28 cellular contexts compared by ENCODE assay signal in the genomic region with DNA sequence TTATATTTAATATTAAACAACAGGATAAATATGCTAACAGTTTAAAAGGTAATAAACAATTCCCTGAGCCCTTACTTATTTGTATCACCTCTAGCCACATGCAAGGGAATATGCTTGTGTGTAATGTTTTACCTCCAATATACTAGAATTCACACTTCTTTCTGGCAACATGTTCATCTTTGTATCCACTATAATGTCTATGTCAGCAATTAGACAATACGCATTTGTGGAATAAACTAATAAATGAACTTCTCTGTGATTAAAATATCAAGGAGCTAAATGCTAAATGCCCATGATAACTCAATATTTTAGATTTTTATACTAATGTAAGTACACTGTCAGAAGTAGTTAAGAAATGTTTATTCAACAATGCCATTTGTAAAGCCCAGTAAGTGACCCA.
"Had no signal": no experiment of that assay in that cellular context is flagged by ENCODE, and none has a peak within 500 bp of the region (broad histone marks: within the 10 kb centered on the region; RNA-seq: fewer than 3 reads in every experiment).

No MANE protein-coding gene starts in this region.

- H2AFZ ChIP-seq: neural progenitor cell, parathyroid adenoma had no signal

- H3K4me1 ChIP-seq: neural progenitor cell, parathyroid adenoma, psoas muscle, spleen, suprapubic skin, testis, tibial artery, transverse colon, upper lobe of right lung, uterus had no signal

- H3K9me3 ChIP-seq: ovary, psoas muscle, spleen, suprapubic skin, testis, tibial artery, transverse colon, upper lobe of right lung, uterus had no signal

- H3K36me3 ChIP-seq: neural progenitor cell, ovary, spleen, suprapubic skin, tibial artery, transverse colon, upper lobe of right lung, uterus had no signal

- H3K4me2 ChIP-seq: neural progenitor cell, smooth muscle cell had no signal

- DNase-seq: natural killer cell; occipital lobe; ovary; posterior cingulate gyrus; psoas muscle; right cardiac atrium; spleen; stimulated activated CD4-positive, alpha-beta T cell treated with anti-CD3 and anti-CD28 coated beads, Interleukin-12 subunit alpha, Interleukin-12 subunit beta, amount 100 ng/mL, for 4 hours; stimulated activated CD4-positive, alpha-beta T cell treated with anti-CD3 and anti-CD28 coated beads, Interleukin-1b, Interleukin-23, amount 100 ng/mL, for 48 hours; stimulated activated CD4-positive, alpha-beta T cell treated with anti-CD3 and anti-CD28 coated beads, Interleukin-4, amount 100 ng/mL, for 1 hour; stimulated activated CD4-positive, alpha-beta T cell treated with anti-CD3 and anti-CD28 coated beads, Interleukin-4, amount 100 ng/mL, for 4 hours; stimulated activated CD8-positive, alpha-beta memory T cell treated with anti-CD3 and anti-CD28 coated beads, Interleukin-4, amount 100 ng/mL, for 48 hours; stimulated activated naive CD4-positive, alpha-beta T cell; stimulated activated naive CD8-positive, alpha-beta T cell treated with anti-CD3 and anti-CD28 coated beads, Interleukin-15, amount 100 ng/mL, for 72 hours; stimulated activated naive CD8-positive, alpha-beta T cell treated with anti-CD3 and anti-CD28 coated beads, Interleukin-15, Interleukin-2, amounts not matched to agents 100 U/mL and 50 U/mL, for 24 hours; substantia nigra; testis; tibial artery; transverse colon; upper lobe of right lung; uterus had no signal

- H3K27me3 ChIP-seq: neural progenitor cell, ovary, spleen, suprapubic skin, testis, tibial artery, transverse colon, upper lobe of right lung, uterus had no signal

- H3K27ac ChIP-seq: neural progenitor cell, ovary, parathyroid adenoma, psoas muscle, skin epidermis, spleen, suprapubic skin, testis, tibial artery, transverse colon, upper lobe of right lung, uterus had no signal

- H3K9ac ChIP-seq: neural progenitor cell, parathyroid adenoma had no signal

- H3K79me2 ChIP-seq: parathyroid adenoma had no signal

- ATAC-seq: natural killer cell; psoas muscle; right cardiac atrium; sciatic nerve; stimulated activated memory B cell treated with anti-CD40 and anti-IgM and Interleukin-4, amounts not matched to agents 10 μg/mL and 1 μg/mL and 100 μg/mL, for 72 hours; stimulated activated naive CD8-positive, alpha-beta T cell treated with anti-CD3 and anti-CD28 coated beads, Interleukin-15, amount 100 ng/mL, for 72 hours; stimulated activated naive CD8-positive, alpha-beta T cell treated with anti-CD3 and anti-CD28 coated beads, Interleukin-15, Interleukin-2, amounts not matched to agents 100 U/mL and 50 U/mL, for 24 hours; upper lobe of right lung had no signal

- H3K4me3 ChIP-seq: neural progenitor cell, ovary, psoas muscle, skin epidermis, smooth muscle cell, spleen, suprapubic skin, testis, tibial artery, transverse colon, upper lobe of right lung, uterus had no signal
